Comparison of ENCODE assay signal across 12 cellular contexts in the genomic region with DNA sequence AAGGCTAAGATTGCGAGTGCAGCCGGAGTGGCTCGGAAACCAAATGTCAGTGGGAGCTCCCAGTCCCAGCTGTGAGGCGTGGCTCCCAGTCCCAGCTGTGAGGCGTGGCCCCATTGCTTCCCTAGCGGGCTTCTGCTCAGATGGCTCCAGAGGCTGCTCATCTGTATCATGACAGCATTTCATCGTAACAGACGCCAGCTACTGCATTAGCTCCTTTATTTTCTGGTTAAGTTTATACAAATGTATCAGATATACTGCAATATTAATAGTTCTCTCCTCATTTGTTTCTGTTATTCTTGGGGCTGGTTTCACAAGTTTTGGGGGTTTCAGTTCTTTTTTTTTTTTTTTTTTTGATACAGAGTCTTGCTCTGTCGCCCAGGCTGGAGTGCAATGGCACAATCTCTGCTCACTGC. TPM values are rescaled to one million over a fixed set of nuclear protein-coding genes. Genes with fewer than 3 reads are reported as not detected.
DNase-seq lines count a peak whose midpoint lies in the region; ATAC-seq and TF ChIP-seq lines count a peak whose summit lies in the region.
"Had no signal": no experiment of that assay in that cellular context is flagged by ENCODE, and none has a peak within 500 bp of the region (broad histone marks: within the 10 kb centered on the region; RNA-seq: fewer than 3 reads in every experiment).

No MANE protein-coding gene starts in this region.

- H3K36me3 Mint-ChIP-seq in naive B cell, result no peaks in the 10 kb centered on the region

- no peaks in the 10 kb centered on the region for H3K9me2 ChIP-seq in hepatocyte (replicated peaks; ENCODE audit: insufficient read depth)

- DNase-seq in naive B cell, result peak; percentile 40
- no peak for DNase-seq in DMS 273 treated with DMSO at 0.1 percent for 48 hours (lab: John Stamatoyannopoulos, UW)
- DNase-seq in hepatocyte (ENCODE audit: low spot score), result no peak
- DNase-seq in NCI-H1694 treated with DMSO at 0.1 percent for 48 hours (lab: John Stamatoyannopoulos, UW), result no peak
- DNase-seq in COR-L47 (lab: John Stamatoyannopoulos, UW), result no peak
- DNase-seq: activated T-cell treated with anti-CD3 and anti-CD28 coated beads, Interleukin-2, amount 50 U/mL, for 4 hours; sigmoid colon had no signal

- H3K4me3 ChIP-seq in hepatocyte, result no peak overlapping the region
- H3K4me3 ChIP-seq: sigmoid colon, SJSA1 had no signal

- H3K27me3 Mint-ChIP-seq in naive B cell, result peaks cover 0 to 7% (median 6%) of the 10 kb centered on the region in 3 donors

- ATAC-seq in GM18907 (IDR thresholded peaks at IDR 0.05; ENCODE audit: unreplicated experiment), result peak; percentile 88
- peak; percentile 85 for ATAC-seq in HG02588 (IDR thresholded peaks at IDR 0.05; ENCODE audit: unreplicated experiment)
- peak; percentile 46 for ATAC-seq in HG03558 (IDR thresholded peaks at IDR 0.05; ENCODE audit: extremely low read depth, unreplicated experiment)
- peak; percentile 82 to 86 for ATAC-seq in naive B cell (ENCODE audit: low read depth in 2 of 2)
- ATAC-seq: activated T-cell treated with anti-CD3 and anti-CD28 coated beads, Interleukin-2, amount 50 U/mL, for 4 hours had no signal

- peak overlapping the region; percentile 77 to 91 (median 81) for H3K4me3 Mint-ChIP-seq in naive B cell
- H3K4me3 Mint-ChIP-seq: activated T-cell treated with anti-CD3 and anti-CD28 coated beads, Interleukin-2, amount 50 U/mL, for 4 hours had no signal

- H3K4me2 ChIP-seq in hepatocyte, result no peak overlapping the region
- H3K4me2 ChIP-seq: KMS-11 had no signal

- no peaks in the 10 kb centered on the region for H3K36me3 ChIP-seq in hepatocyte (replicated peaks; ENCODE audit: insufficient read depth, low read depth)
- H3K36me3 ChIP-seq: sigmoid colon, SJSA1 had no signal

- peaks cover 40 to 49% (median 45%) of the 10 kb centered on the region in 3 donors for H3K4me1 Mint-ChIP-seq in naive B cell

- no peaks in the 10 kb centered on the region for H3K9me3 ChIP-seq in hepatocyte (ENCODE audit: low read depth)
- H3K9me3 ChIP-seq: sigmoid colon, SJSA1 had no signal

- H4K20me1 ChIP-seq in hepatocyte (ENCODE audit: insufficient read depth, poor library complexity, severe bottlenecking), result no peaks in the 10 kb centered on the region

- WGBS in hepatocyte (ENCODE audit: low lambda C conversion rate, missing lambda C conversion rate), result 87% methylated on average over 9 of the region's 9 CpGs

- H2AFZ ChIP-seq in hepatocyte, result no peak overlapping the region

- H3K9me3 Mint-ChIP-seq in naive B cell, result no peaks in the 10 kb centered on the region
- H3K9me3 Mint-ChIP-seq: activated T-cell treated with anti-CD3 and anti-CD28 coated beads, Interleukin-2, amount 50 U/mL, for 4 hours had no signal

- H3K27ac ChIP-seq in hepatocyte, result no peak overlapping the region
- H3K27ac ChIP-seq: KMS-11, sigmoid colon, SJSA1 had no signal

- no peaks in the 10 kb centered on the region for H3K27me3 ChIP-seq in hepatocyte
- H3K27me3 ChIP-seq: sigmoid colon had no signal

- no peak for TF ChIP-seq CTCF in hepatocyte (IDR thresholded peaks at IDR 0.05; ENCODE audit: poor library complexity)

- no peaks in the 10 kb centered on the region for H3K79me2 ChIP-seq in hepatocyte

- peak overlapping the region; percentile 69 to 90 (median 79) for H3K27ac Mint-ChIP-seq in naive B cell

- H3K4me1 ChIP-seq in hepatocyte (ENCODE audit: insufficient read depth), result no peaks in the 10 kb centered on the region
- H3K4me1 ChIP-seq: sigmoid colon, SJSA1 had no signal

RNA-seq across cellular contexts. Expression of gene TBXT, which starts 34.7 kb away (rescaled TPM):
- polyA plus RNA-seq in naive B cell (ENCODE audit: low read depth in 6 of 6) (not detected), hepatocyte (0.13 TPM in 1 of 2 replicates, not detected in the other)
- not detected in 2 replicates for total RNA-seq in hepatocyte
- total RNA-seq: activated T-cell treated with anti-CD3 and anti-CD28 coated beads, Interleukin-2, amount 50 U/mL, for 4 hours; sigmoid colon; SJSA1 had no signal
- polyA plus RNA-seq: sigmoid colon had no signal
